16 cellular contexts compared by ENCODE assay signal in genomic region chr1:218425647-218426342, GRCh38.
DNase-seq lines count a peak whose midpoint lies in the region; ATAC-seq, FAIRE-seq and TF ChIP-seq lines count a peak whose summit lies in the region.
"Had no signal": no experiment of that assay in that cellular context is flagged by ENCODE, and none has a peak within 500 bp of the region (broad histone marks: within the 10 kb centered on the region; RNA-seq: fewer than 3 reads in every experiment).

No MANE protein-coding gene starts in this region.

- no peaks in the 10 kb centered on the region for H3K9me3 ChIP-seq in keratinocyte (ENCODE audit: control insufficient read depth, low read depth, low read length)
- no peaks in the 10 kb centered on the region for H3K9me3 ChIP-seq in adrenal gland (replicated peaks in 1 of 3)

- H3K36me3 Mint-ChIP-seq in progenitor cell of endocrine pancreas (ENCODE audit: insufficient read depth) = peaks cover 2% of the 10 kb centered on the region

- H3K4me1 Mint-ChIP-seq in progenitor cell of endocrine pancreas (ENCODE audit: low read depth) = no peaks in the 10 kb centered on the region
- H3K4me1 Mint-ChIP-seq: activated CD4-positive, alpha-beta memory T cell treated with anti-CD3 and anti-CD28 coated beads, Interleukin-2, amount 10 ng/mL, durations not matched to agents 7 days and 5 days had no signal

- no peak overlapping the region for H3K27ac Mint-ChIP-seq in progenitor cell of endocrine pancreas
- H3K27ac Mint-ChIP-seq: activated CD4-positive, alpha-beta memory T cell treated with anti-CD3 and anti-CD28 coated beads, Interleukin-2, amount 10 ng/mL, durations not matched to agents 7 days and 5 days; T-helper 2 cell treated with Interferon-gamma antibody and Interleukin-4, amounts not matched to agents 5 μg/mL and 100 μg/mL, for 36 hours had no signal

- H3K27me3 ChIP-seq in keratinocyte (ENCODE audit: control insufficient read depth, extremely low read depth, insufficient read depth, low read length) (no peaks in the 10 kb centered on the region), adrenal gland (no peaks in the 10 kb centered on the region)
- H3K27me3 ChIP-seq: BLaER1 treated with 17β-estradiol and CSF1 and Interleukin-3, amounts not matched to agents 10 nM and 100 nM had no signal

- H3K4me2 ChIP-seq in keratinocyte (ENCODE audit: control insufficient read depth, extremely low read depth, insufficient read depth, low read depth, low read length) = no peak overlapping the region
- H3K4me2 ChIP-seq: BLaER1 treated with 17β-estradiol and CSF1 and Interleukin-3, amounts not matched to agents 10 nM and 100 nM had no signal

- no peaks in the 10 kb centered on the region for H3K27me3 Mint-ChIP-seq in progenitor cell of endocrine pancreas
- H3K27me3 Mint-ChIP-seq: activated CD4-positive, alpha-beta memory T cell treated with anti-CD3 and anti-CD28 coated beads, Interleukin-2, amount 10 ng/mL, durations not matched to agents 7 days and 5 days had no signal

- DNase-seq in AG09309 (ENCODE audit: low read depth) (peak; percentile 59), LHCN-M2 (ENCODE audit: low read depth) (peak; percentile 68), caudate nucleus (lab: John Stamatoyannopoulos, UW) (no peak), keratinocyte (ENCODE audit: low read depth, low spot score) (peak; percentile 33), progenitor cell of endocrine pancreas (ENCODE audit: low spot score, unreplicated experiment) (no peak), adrenal gland (no peak)
- DNase-seq: activated CD4-positive, alpha-beta memory T cell treated with anti-CD3 and anti-CD28 coated beads, Interleukin-2, amount 10 ng/mL, durations not matched to agents 7 days and 5 days; activated naive CD4-positive, alpha-beta T cell treated with anti-CD3 and anti-CD28 coated beads, Interleukin-2, amount 50 U/mL, for 16 hours; mesendoderm; stimulated activated CD4-positive, alpha-beta T cell treated with anti-CD3 and anti-CD28 coated beads, Interleukin-2, amount 100 ng/mL, for 48 hours; stimulated activated naive CD4-positive, alpha-beta T cell had no signal

- 71 to 82% (median 77%) methylated on average over 5 of the region's 5 CpGs for WGBS in adrenal gland, 4 donors

- no peak overlapping the region for H2AFZ ChIP-seq in keratinocyte (ENCODE audit: control insufficient read depth, low read length)
- H2AFZ ChIP-seq: parathyroid adenoma had no signal

- dilution Hi-C loops in keratinocyte (cut with MboI; ENCODE audit: extremely low pct_ligation_motif_present, low sequenced_read_pairs) = no loop called here

- FAIRE-seq in keratinocyte (lab: Jason Lieb, UNC) = peak; percentile 96

- no peaks in the 10 kb centered on the region for H3K9me1 ChIP-seq in keratinocyte (ENCODE audit: control insufficient read depth, extremely low read depth, insufficient read depth, low read length)

- H3K79me2 ChIP-seq in keratinocyte (ENCODE audit: control insufficient read depth, insufficient read depth, low read length) = no peaks in the 10 kb centered on the region
- H3K79me2 ChIP-seq: parathyroid adenoma had no signal

- H3K4me3 ChIP-seq in AG09309 (ENCODE audit: control insufficient read depth, low read depth, low read length) (no peak overlapping the region), keratinocyte (ENCODE audit: control insufficient read depth in 2 of 3, extremely low read depth in 1 of 3, insufficient read depth in 2 of 3, low read depth in 1 of 3, low read length in 3 of 3) (no peak overlapping the region), adrenal gland (no peak overlapping the region)
- H3K4me3 ChIP-seq: BLaER1 treated with 17β-estradiol and CSF1 and Interleukin-3, amounts not matched to agents 10 nM and 100 nM had no signal

- intact Hi-C loops in adrenal gland (cut with DNase I) = no loop called here

- no peak overlapping the region for H3K9ac ChIP-seq in keratinocyte (ENCODE audit: control insufficient read depth, extremely low read depth, insufficient read depth, low read length)
- H3K9ac ChIP-seq: BLaER1 treated with 17β-estradiol and CSF1 and Interleukin-3, amounts not matched to agents 10 nM and 100 nM; parathyroid adenoma had no signal

- H3K9me3 Mint-ChIP-seq in progenitor cell of endocrine pancreas (ENCODE audit: low read depth) = no peaks in the 10 kb centered on the region
- H3K9me3 Mint-ChIP-seq: activated CD4-positive, alpha-beta memory T cell treated with anti-CD3 and anti-CD28 coated beads, Interleukin-2, amount 10 ng/mL, durations not matched to agents 7 days and 5 days; T-helper 2 cell treated with Interferon-gamma antibody and Interleukin-4, amounts not matched to agents 5 μg/mL and 100 μg/mL, for 36 hours had no signal

- H3K27ac ChIP-seq in caudate nucleus (ENCODE audit: low read depth, low read length) = peak overlapping the region; percentile 52
- H3K27ac ChIP-seq in keratinocyte (ENCODE audit: control insufficient read depth, insufficient read depth, low read length) = peak overlapping the region; percentile 53
- no peak overlapping the region for H3K27ac ChIP-seq in adrenal gland
- H3K27ac ChIP-seq: BLaER1 treated with 17β-estradiol and CSF1 and Interleukin-3, amounts not matched to agents 10 nM and 100 nM; parathyroid adenoma had no signal

- ATAC-seq in GM21528 (IDR thresholded peaks at IDR 0.05; ENCODE audit: low FRiP score, unreplicated experiment) (no peak), HG02981 (IDR thresholded peaks at IDR 0.05; ENCODE audit: unreplicated experiment) (no peak)

- H3K4me3 Mint-ChIP-seq in progenitor cell of endocrine pancreas (ENCODE audit: low read depth) = no peak overlapping the region
- H3K4me3 Mint-ChIP-seq: activated CD4-positive, alpha-beta memory T cell treated with anti-CD3 and anti-CD28 coated beads, Interleukin-2, amount 10 ng/mL, durations not matched to agents 7 days and 5 days; T-helper 2 cell treated with Interferon-gamma antibody and Interleukin-4, amounts not matched to agents 5 μg/mL and 100 μg/mL, for 36 hours had no signal

- H4K20me1 ChIP-seq in keratinocyte (ENCODE audit: control insufficient read depth, extremely low read depth, insufficient read depth, low read length) = no peaks in the 10 kb centered on the region
- H4K20me1 ChIP-seq: BLaER1 treated with 17β-estradiol and CSF1 and Interleukin-3, amounts not matched to agents 10 nM and 100 nM had no signal

- H3K4me1 ChIP-seq in keratinocyte (ENCODE audit: control insufficient read depth, extremely low read depth, insufficient read depth, low read length) (peaks cover 17% of the 10 kb centered on the region), adrenal gland (replicated peaks in 1 of 2) (no peaks in the 10 kb centered on the region)
- H3K4me1 ChIP-seq: BLaER1 treated with 17β-estradiol and CSF1 and Interleukin-3, amounts not matched to agents 10 nM and 100 nM; parathyroid adenoma had no signal

- no peak for TF ChIP-seq POLR2A in adrenal gland (IDR thresholded peaks at IDR 0.05)

- no peaks in the 10 kb centered on the region for H3K36me3 ChIP-seq in keratinocyte (ENCODE audit: control insufficient read depth in 2 of 2, extremely low read depth in 1 of 2, insufficient read depth in 2 of 2, low read length in 2 of 2)
- no peaks in the 10 kb centered on the region for H3K36me3 ChIP-seq in adrenal gland (replicated peaks in 1 of 2)
- H3K36me3 ChIP-seq: BLaER1 treated with 17β-estradiol and CSF1 and Interleukin-3, amounts not matched to agents 10 nM and 100 nM had no signal

- TF ChIP-seq CTCF in AG09309 (IDR thresholded peaks at IDR 0.05; ENCODE audit: control insufficient read depth, insufficient read depth, low read depth, low read length, missing control alignments) = no peak
- TF ChIP-seq CTCF in keratinocyte (optimal IDR thresholded peaks at IDR 0.05 in 1 of 3, IDR thresholded peaks at IDR 0.05 in 1 of 3, conservative IDR thresholded peaks at IDR 0.05 in 1 of 3; ENCODE audit: extremely low read depth in 1 of 3, insufficient read depth in 2 of 3, low read length in 3 of 3) = no peak
- TF ChIP-seq CTCF in progenitor cell of endocrine pancreas (IDR thresholded peaks at IDR 0.05; ENCODE audit: unreplicated experiment) = no peak
- no peak for TF ChIP-seq CTCF in adrenal gland (IDR thresholded peaks at IDR 0.05)

Comparison
In these comparisons a context has a peak if more than half of its experiments do, and no peak if none do; other contexts are left out.
1. DNase-seq: peak in AG09309 (single experiment), LHCN-M2 (single experiment) and keratinocyte (single experiment); none in caudate nucleus (0 of 61), progenitor cell of endocrine pancreas (single experiment) and adrenal gland (0 of 7).
2. H3K27ac ChIP-seq: peak in caudate nucleus (single experiment) and keratinocyte (single experiment); none in adrenal gland (0 of 5).